Comparison of ENCODE assay signal across 16 cellular contexts in the genomic region with DNA sequence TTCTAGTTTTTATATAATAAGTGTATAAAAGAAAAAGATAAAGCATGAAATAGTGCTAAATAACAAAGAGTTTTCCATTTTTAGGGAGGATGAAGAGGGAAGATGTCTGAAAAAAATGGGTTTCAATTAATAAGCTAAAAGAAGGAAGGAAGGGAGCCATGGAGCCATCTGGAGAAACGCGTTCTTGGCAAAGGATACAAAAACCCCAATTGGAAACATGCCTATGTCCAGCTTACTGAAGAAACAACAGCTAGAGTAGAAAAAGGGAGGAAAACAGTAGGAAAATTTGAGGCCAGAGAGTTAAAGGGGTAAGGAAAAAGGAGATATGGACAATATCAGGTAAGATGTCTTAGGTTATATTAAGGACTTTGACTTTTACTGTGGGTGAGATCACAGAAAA.
"Had no signal": no experiment of that assay in that cellular context is flagged by ENCODE, and none has a peak within 500 bp of the region (broad histone marks: within the 10 kb centered on the region; RNA-seq: fewer than 3 reads in every experiment).

No MANE protein-coding gene starts in this region.

- H3K4me3 ChIP-seq: esophagus muscularis mucosa, gastroesophageal sphincter, prostate gland, spleen, thoracic aorta, transverse colon had no signal

- DNase-seq: effector memory CD8-positive, alpha-beta T cell; foreskin fibroblast; glutamatergic neuron; mesendoderm; naive B cell; occipital lobe; spleen; stimulated activated CD4-positive, alpha-beta T cell treated with anti-CD3 and anti-CD28 coated beads, Interleukin-2, amount 100 ng/mL, for 24 hours; stimulated activated CD4-positive, alpha-beta T cell treated with anti-CD3 and anti-CD28 coated beads, Interleukin-4, amount 100 ng/mL, for 4 hours; stimulated activated naive B cell treated with anti-CD40 and anti-IgM and Interleukin-4, amounts not matched to agents 10 μg/mL and 1 μg/mL and 100 μg/mL, for 72 hours; stimulated activated naive CD8-positive, alpha-beta T cell treated with anti-CD3 and anti-CD28 coated beads, Interleukin-15, amount 100 ng/mL, for 72 hours; transverse colon had no signal
